ENCODE assay signal across 11 cellular contexts in genomic region chr11:61120865-61121831, GRCh38. TPM values are rescaled to one million over a fixed set of nuclear protein-coding genes. Genes with fewer than 3 reads are reported as not detected.
DNase-seq lines count a peak whose midpoint lies in the region; ATAC-seq and TF ChIP-seq lines count a peak whose summit lies in the region.
"Had no signal": no experiment of that assay in that cellular context is flagged by ENCODE, and none has a peak within 500 bp of the region (broad histone marks: within the 10 kb centered on the region; RNA-seq: fewer than 3 reads in every experiment).

No MANE protein-coding gene starts in this region.

- no peaks in the 10 kb centered on the region for H3K9me3 Mint-ChIP-seq in central memory CD8-positive, alpha-beta T cell

- no peaks in the 10 kb centered on the region for H3F3A ChIP-seq in neural cell (ENCODE audit: insufficient read depth, low read length, poor library complexity, severe bottlenecking)

- TF ChIP-seq CTCF in RWPE2 (IDR thresholded peaks at IDR 0.05; ENCODE audit: poor library complexity, severe bottlenecking) = no peak
- no peak for TF ChIP-seq CTCF in neural cell (IDR thresholded peaks at IDR 0.05; ENCODE audit: poor library complexity, severe bottlenecking)
- no peak for TF ChIP-seq CTCF in OCI-LY7 (conservative IDR thresholded peaks at IDR 0.05; ENCODE audit: low read length)
- no peak for TF ChIP-seq CTCF in prostate gland (IDR thresholded peaks at IDR 0.05)

- no peak overlapping the region for H3K4me2 ChIP-seq in neural cell (ENCODE audit: low read length)
- no peak overlapping the region for H3K4me2 ChIP-seq in OCI-LY7 (ENCODE audit: low read length)

- no peak overlapping the region for H2AFZ ChIP-seq in neural cell (ENCODE audit: low read depth, low read length)
- H2AFZ ChIP-seq in OCI-LY7 (ENCODE audit: low read length) = no peak overlapping the region

- H3K27ac Mint-ChIP-seq in central memory CD8-positive, alpha-beta T cell (ENCODE audit: low read depth) = peak overlapping the region; percentile 92

- TF ChIP-seq EP300 in neural cell (conservative IDR thresholded peaks at IDR 0.05; ENCODE audit: poor library complexity, severe bottlenecking) = no peak

- CTCF ChIA-PET in OCI-LY7 (lab: Charles Lee; ENCODE audit: unreplicated experiment) = no interaction called here

- H3K9me3 ChIP-seq in RWPE2 (ENCODE audit: severe bottlenecking) (no peaks in the 10 kb centered on the region), neural cell (ENCODE audit: low read length) (no peaks in the 10 kb centered on the region), OCI-LY7 (ENCODE audit: low read length) (no peaks in the 10 kb centered on the region), prostate gland (no peaks in the 10 kb centered on the region)

- H3K9me2 ChIP-seq in neural cell (ENCODE audit: insufficient read depth, low read length) = no peaks in the 10 kb centered on the region
- no peaks in the 10 kb centered on the region for H3K9me2 ChIP-seq in OCI-LY7 (ENCODE audit: insufficient read depth, low read length)

- ATAC-seq in RWPE2 (ENCODE audit: low read depth) (no peak; the same call in 2 of the 3 replicates), HG02763 (IDR thresholded peaks at IDR 0.05; ENCODE audit: unreplicated experiment) (no peak)
- ATAC-seq in central memory CD8-positive, alpha-beta T cell (replicated peaks; ENCODE audit: extremely low read depth, poor library complexity, severe bottlenecking) = peak; percentile 76

- peak overlapping the region; percentile 26 for H3K9ac ChIP-seq in neural cell (ENCODE audit: low read length)

- H3K36me3 ChIP-seq in RWPE2 (ENCODE audit: low read depth) (no peaks in the 10 kb centered on the region), neural cell (ENCODE audit: insufficient read depth, low read length) (no peaks in the 10 kb centered on the region), OCI-LY7 (ENCODE audit: insufficient read depth, low read length) (no peaks in the 10 kb centered on the region), prostate gland (no peaks in the 10 kb centered on the region)

- BruUV-seq in OCI-LY7 (replicated peaks; lab: Mats Ljungman, UMichigan) = no TSS peak

- H3K36me3 Mint-ChIP-seq in central memory CD8-positive, alpha-beta T cell (ENCODE audit: insufficient read depth) = peaks cover 80% of the 10 kb centered on the region

- POLR2A ChIA-PET in OCI-LY7 (lab: Charles Lee) = no interaction called here

- no peaks in the 10 kb centered on the region for H3K4me1 ChIP-seq in RWPE2 (ENCODE audit: insufficient read depth, poor library complexity, severe bottlenecking)
- H3K4me1 ChIP-seq in OCI-LY7 (ENCODE audit: insufficient read depth, low read length, poor library complexity, severe bottlenecking) = no peaks in the 10 kb centered on the region
- H3K4me1 ChIP-seq in prostate gland (replicated peaks) = peaks cover 2% of the 10 kb centered on the region

- WGBS in prostate gland = 39% methylated on average over 17 of the region's 17 CpGs

- no peak overlapping the region for H3K27ac ChIP-seq in RWPE2 (ENCODE audit: poor library complexity, severe bottlenecking)
- H3K27ac ChIP-seq in neural cell (ENCODE audit: low read length) = peak overlapping the region; percentile 5
- H3K27ac ChIP-seq in OCI-LY7 (ENCODE audit: low read depth, low read length, poor library complexity, severe bottlenecking) = no peak overlapping the region
- H3K27ac ChIP-seq in prostate gland = no peak overlapping the region

- intact Hi-C loops in OCI-LY7 (cut with micrococcal nuclease; ENCODE audit: unreplicated experiment) = loop anchor here (10.0 kb wide), 1 partner anchor 46 kb away; no protein-coding TSS in a partner anchor
- intact Hi-C loops in prostate gland (cut with DNase I) = no loop called here

- H3K27me3 Mint-ChIP-seq in central memory CD8-positive, alpha-beta T cell = no peaks in the 10 kb centered on the region

- no peak for TF ChIP-seq POLR2A in prostate gland (IDR thresholded peaks at IDR 0.05)

- H3K79me2 ChIP-seq in neural cell (replicated peaks; ENCODE audit: insufficient read depth, low read length) (no peaks in the 10 kb centered on the region), OCI-LY7 (ENCODE audit: insufficient read depth, low read depth, low read length) (no peaks in the 10 kb centered on the region)

- H3K27me3 ChIP-seq in RWPE2 (ENCODE audit: insufficient read depth, poor library complexity, severe bottlenecking) (no peaks in the 10 kb centered on the region), neural cell (ENCODE audit: insufficient read depth, low read depth, low read length) (no peaks in the 10 kb centered on the region), prostate gland (replicated peaks; ENCODE audit: insufficient read depth) (no peaks in the 10 kb centered on the region)

- DNase-seq in D341Med (ENCODE audit: low spot score) = peak; percentile 44
- peak; percentile 31 for DNase-seq in RWPE2 (ENCODE audit: low spot score)
- peak in 1 of 2 donors; percentile 38 for DNase-seq in central memory CD8-positive, alpha-beta T cell (ENCODE audit: low spot score in 2 of 2)
- no peak for DNase-seq in activated effector memory CD4-positive, alpha-beta T cell treated with Interleukin-2 at 50 U/mL for 16 hours
- DNase-seq in OCI-LY7 (ENCODE audit: low spot score) = no peak
- DNase-seq in prostate gland (ENCODE audit: low spot score) = no peak
- DNase-seq: midbrain had no signal

- H4K20me1 ChIP-seq in neural cell (ENCODE audit: insufficient read depth) = no peaks in the 10 kb centered on the region
- no peaks in the 10 kb centered on the region for H4K20me1 ChIP-seq in OCI-LY7 (ENCODE audit: insufficient read depth, low read length)

- no peak for TF ChIP-seq RAD21 in neural cell (conservative IDR thresholded peaks at IDR 0.05)

- peaks cover 57% of the 10 kb centered on the region for H3K4me1 Mint-ChIP-seq in central memory CD8-positive, alpha-beta T cell

- H3K4me3 ChIP-seq in RWPE2 (ENCODE audit: severe bottlenecking) (no peak overlapping the region), neural cell (ENCODE audit: low read length) (peak overlapping the region; percentile 17), OCI-LY7 (ENCODE audit: low read depth, low read length, poor library complexity, severe bottlenecking) (no peak overlapping the region), prostate gland (no peak overlapping the region)

- H3K4me3 Mint-ChIP-seq in central memory CD8-positive, alpha-beta T cell = peak overlapping the region; percentile 63

TF ChIP-seq in neural cell, 6 proteins besides CTCF, POLR2A, EP300 and RAD21:
- TF ChIP-seq MXI1 (conservative IDR thresholded peaks at IDR 0.05; ENCODE audit: poor library complexity, severe bottlenecking) = no peak
- TF ChIP-seq POLR2AphosphoS5 (IDR thresholded peaks at IDR 0.05) = no peak
- no peak for TF ChIP-seq EZH2 (IDR thresholded peaks at IDR 0.05; ENCODE audit: borderline replicate concordance, insufficient read depth, low read length, poor library complexity, severe bottlenecking)
- no peak for TF ChIP-seq REST (IDR thresholded peaks at IDR 0.05; ENCODE audit: borderline replicate concordance)
- TF ChIP-seq TAF1 (IDR thresholded peaks at IDR 0.05; ENCODE audit: low read depth) = no peak
- no peak for TF ChIP-seq SMC3 (conservative IDR thresholded peaks at IDR 0.05; ENCODE audit: poor library complexity)

RNA-seq across cellular contexts. Expression of gene CD5, which starts 18.9 kb away (rescaled TPM):
- polyA plus RNA-seq in neural cell = not detected in 2 replicates
- polyA minus RNA-seq in neural cell = not detected in 2 replicates
- not detected in 2 replicates for total RNA-seq in OCI-LY7 (2014; rRNA removed; shearing (Covaris generic))
- total RNA-seq in OCI-LY7 (2022) (not detected in 2 replicates), prostate gland (under 1 TPM; 0.18 to 0.91 TPM)
- total RNA-seq: dermis microvascular lymphatic vessel endothelial cell, H1 had no signal
- polyA plus RNA-seq: H1 had no signal

RNA-seq across cellular contexts. Expression of gene VPS37C, which starts 40.1 kb away (rescaled TPM):
- polyA plus RNA-seq in neural cell = 7.2 and 7.3 TPM in 2 replicates
- polyA minus RNA-seq in neural cell = 7.6 and 11.4 TPM in 2 replicates
- total RNA-seq in OCI-LY7 (2014; rRNA removed; shearing (Covaris generic)) = 10.2 and 10.3 TPM in 2 replicates
- 12.8 and 13.3 TPM in 2 replicates for total RNA-seq in OCI-LY7 (2022)
- total RNA-seq in prostate gland = 10 to 100 TPM; 32.2 to 38.8 TPM

Comparison
In these comparisons a context has a peak if more than half of its experiments do, and no peak if none do; other contexts are left out.
1. DNase-seq: peak in D341Med (single experiment) and RWPE2 (single experiment); none in activated effector memory CD4-positive, alpha-beta T cell treated with Interleukin-2 at 50 U/mL for 16 hours (single experiment), OCI-LY7 (single experiment) and prostate gland (single experiment).